13 cellular contexts compared by ENCODE assay signal in the genomic region with DNA sequence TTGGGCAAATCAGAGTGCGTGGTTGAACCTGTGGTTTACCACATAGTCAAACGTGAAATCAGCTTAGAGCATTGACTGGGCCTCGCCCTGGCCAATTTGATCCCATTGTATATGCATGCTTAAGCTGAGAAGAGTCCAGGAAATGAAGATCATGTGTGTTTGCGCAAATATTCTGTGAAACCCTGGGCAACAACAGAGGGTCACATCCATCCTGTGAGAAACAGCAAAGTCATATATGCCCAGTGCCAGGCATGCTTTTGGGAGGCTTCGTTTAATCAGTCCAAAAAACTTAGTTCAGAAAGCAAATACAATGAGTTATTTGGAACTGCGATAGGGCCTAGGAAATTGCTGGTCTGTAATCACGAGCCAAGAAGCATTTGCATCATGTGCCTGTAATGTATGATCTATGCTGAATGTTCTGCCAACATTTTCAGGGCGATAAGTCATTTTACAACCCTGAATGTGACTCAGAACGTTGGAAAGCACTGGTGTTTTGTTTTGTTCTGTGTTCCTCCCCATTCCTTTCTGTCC.
DNase-seq lines count a peak whose midpoint lies in the region; ATAC-seq and TF ChIP-seq lines count a peak whose summit lies in the region.
"Had no signal": no experiment of that assay in that cellular context is flagged by ENCODE, and none has a peak within 500 bp of the region (broad histone marks: within the 10 kb centered on the region; RNA-seq: fewer than 3 reads in every experiment).

No MANE protein-coding gene starts in this region.

- H3K36me3 ChIP-seq in lung (ENCODE audit: control insufficient read depth in 2 of 2, insufficient read depth in 2 of 2, low read length in 2 of 2) (no peaks in the 10 kb centered on the region), urinary bladder (ENCODE audit: insufficient read depth) (no peaks in the 10 kb centered on the region)

- H3K27ac ChIP-seq in coronary artery (peak overlapping the region; percentile 70 to 83), lung (ENCODE audit: low read depth in 1 of 2, low read length in 1 of 2) (peak overlapping the region in 1 of 2 donors; percentile 40), urinary bladder (ENCODE audit: low read depth) (peak overlapping the region; percentile 73)

- no peaks in the 10 kb centered on the region for H3K9me3 ChIP-seq in lung (ENCODE audit: control insufficient read depth in 2 of 2, insufficient read depth in 1 of 2, low read length in 1 of 2)

- POLR2A ChIA-PET in HEK293T (lab: Yijun Ruan, JAX): no interaction called here

- 72% methylated on average over 9 of the region's 9 CpGs for WGBS in lung, 2 donors
- 41% methylated on average over 9 of the region's 9 CpGs for whole genome bisulfite sequencing in urinary bladder

- ATAC-seq in lung (ENCODE audit: insufficient read depth, low FRiP score): peak; percentile 47
- no peak for ATAC-seq in HG02678 (IDR thresholded peaks at IDR 0.05; ENCODE audit: unreplicated experiment)
- ATAC-seq in HG03457 (IDR thresholded peaks at IDR 0.05; ENCODE audit: unreplicated experiment): no peak
- ATAC-seq: Panc1 had no signal

- no peak overlapping the region for H3K4me3 ChIP-seq in coronary artery
- no peak overlapping the region for H3K4me3 ChIP-seq in lung
- no peak overlapping the region for H3K4me3 ChIP-seq in urinary bladder (ENCODE audit: low read depth, low read length)

- H3K4me1 ChIP-seq in lung (ENCODE audit: control insufficient read depth in 2 of 2, insufficient read depth in 2 of 2, low read length in 2 of 2): no peaks in the 10 kb centered on the region
- H3K4me1 ChIP-seq in urinary bladder (ENCODE audit: insufficient read depth): no peaks in the 10 kb centered on the region

- DNase-seq in activated T-cell treated with anti-CD3 and anti-CD28 coated beads for 48 hours (ENCODE audit: low read depth): peak; percentile 1
- no peak for DNase-seq in activated T-cell treated with anti-CD3 and anti-CD28 coated beads, Interleukin-2, amount 50 U/mL, for 48 hours
- no peak for DNase-seq in coronary artery (ENCODE audit: low spot score)
- DNase-seq in lung (ENCODE audit: low spot score): no peak
- no peak for DNase-seq in HEK293T (ENCODE audit: extremely low spot score)
- DNase-seq: 8988T; effector CD4-positive, alpha-beta T cell; kidney glomerular epithelial cell; NCI-H187 treated with DMSO at 0.1 percent for 48 hours had no signal

- TF ChIP-seq CTCF in coronary artery (IDR thresholded peaks at IDR 0.05): no peak
- TF ChIP-seq CTCF in lung (IDR thresholded peaks at IDR 0.05; ENCODE audit: control extremely low read depth, extremely low read depth): no peak

- CTCF ChIA-PET in HEK293T (lab: Yijun Ruan, JAX): no interaction called here

- no peaks in the 10 kb centered on the region for H3K27me3 ChIP-seq in lung (ENCODE audit: control insufficient read depth, insufficient read depth)

TF ChIP-seq in HEK293T, 16 proteins besides CTCF, POLR2A, EP300 and RAD21:
- TF ChIP-seq SUZ12 (IDR thresholded peaks at IDR 0.05): no peak
